12 cellular contexts compared by ENCODE assay signal in genomic region chr6:52990342-52990741, GRCh38. TPM values are rescaled to one million over a fixed set of nuclear protein-coding genes. Genes with fewer than 3 reads are reported as not detected.
DNase-seq lines count a peak whose midpoint lies in the region; ATAC-seq, FAIRE-seq and TF ChIP-seq lines count a peak whose summit lies in the region.
"Had no signal": no experiment of that assay in that cellular context is flagged by ENCODE, and none has a peak within 500 bp of the region (broad histone marks: within the 10 kb centered on the region; RNA-seq: fewer than 3 reads in every experiment).

No MANE protein-coding gene starts in this region.

- H4K8ac ChIP-seq in IMR-90 (ENCODE audit: low read depth in 2 of 2, low read length in 2 of 2), result no peak overlapping the region

- no peak overlapping the region for H3K56ac ChIP-seq in IMR-90 (ENCODE audit: extremely low read depth, insufficient read depth, low read length)

- H4K20me1 ChIP-seq in IMR-90 (ENCODE audit: insufficient read depth, low read length), result no peaks in the 10 kb centered on the region
- H4K20me1 ChIP-seq in mammary epithelial cell (ENCODE audit: insufficient read depth, low read length), result no peaks in the 10 kb centered on the region

- no peak overlapping the region for H3K23ac ChIP-seq in IMR-90 (ENCODE audit: low read depth, low read length)

- TF ChIP-seq CTCF in IMR-90 (conservative IDR thresholded peaks at IDR 0.05; ENCODE audit: low read depth, low read length) (no peak), mammary epithelial cell (conservative IDR thresholded peaks at IDR 0.05 in 1 of 2, IDR thresholded peaks at IDR 0.05 in 1 of 2; ENCODE audit: extremely low read depth in 1 of 2, insufficient read depth in 1 of 2, low read depth in 1 of 2, low read length in 2 of 2) (no peak)

- H3K4me3 ChIP-seq in IMR-90 (ENCODE audit: insufficient read depth, low read depth, low read length) (no peak overlapping the region), mammary epithelial cell (replicated peaks in 1 of 3; ENCODE audit: insufficient read depth in 1 of 3, low read depth in 2 of 3, low read length in 3 of 3) (no peak overlapping the region), small intestine (ENCODE audit: low read depth in 1 of 2, low read length in 2 of 2) (no peak overlapping the region)
- H3K4me3 ChIP-seq: right lobe of liver had no signal

- H2BK15ac ChIP-seq in IMR-90 (ENCODE audit: low read depth, low read length), result 0 out of 3 replicates have a peak overlapping the region, but pooled peaks have one; percentile 1

- no peak overlapping the region for H3K9ac ChIP-seq in IMR-90 (ENCODE audit: low read depth, low read length)
- H3K9ac ChIP-seq in mammary epithelial cell (ENCODE audit: insufficient read depth, low read length), result no peak overlapping the region

- H2BK20ac ChIP-seq in IMR-90 (ENCODE audit: low read depth, low read length), result 0 out of 2 replicates have a peak overlapping the region, but pooled peaks have one; percentile 3

- H3K27me3 ChIP-seq in IMR-90 (ENCODE audit: control insufficient read depth, insufficient read depth, low read length), result no peaks in the 10 kb centered on the region
- no peaks in the 10 kb centered on the region for H3K27me3 ChIP-seq in mammary epithelial cell (ENCODE audit: insufficient read depth, low read length)
- no peaks in the 10 kb centered on the region for H3K27me3 ChIP-seq in small intestine (ENCODE audit: control insufficient read depth in 2 of 2, insufficient read depth in 2 of 2, low read length in 2 of 2)
- H3K27me3 ChIP-seq: right lobe of liver had no signal

- DNase-seq in activated CD8-positive, alpha-beta memory T cell treated with anti-CD3 and anti-CD28 coated beads, Interleukin-2, amount 50 U/mL, for 48 hours, result peak; percentile 58
- no peak for DNase-seq in activated CD8-positive, alpha-beta memory T cell treated with anti-CD3 and anti-CD28 coated beads, Interleukin-2, amount 50 U/mL, for 4 hours
- DNase-seq in IMR-90, result peak; percentile 61
- DNase-seq in mammary epithelial cell, result peak; percentile 68
- DNase-seq in small intestine, result peak; percentile 11
- no peak for DNase-seq in NCI-H526 (lab: John Stamatoyannopoulos, UW)
- no peak for DNase-seq in mesenteric fat pad (ENCODE audit: low spot score)
- DNase-seq: AML-193, immature natural killer cell, MM.1S, right lobe of liver had no signal

- CTCF ChIA-PET in IMR-90 (lab: Yijun Ruan, JAX) (no interaction called here), mammary epithelial cell (lab: Charles Lee; ENCODE audit: low non-redundant PET) (no interaction called here)

- H2AFZ ChIP-seq in IMR-90 (replicated peaks; ENCODE audit: low read length, poor library complexity) (peak overlapping the region; percentile 45), mammary epithelial cell (ENCODE audit: low read depth, low read length) (no peak overlapping the region)

- ATAC-seq in IMR-90 (ENCODE audit: low read depth) (no peak), HG03520 (IDR thresholded peaks at IDR 0.05; ENCODE audit: unreplicated experiment) (no peak)
- ATAC-seq: right lobe of liver had no signal

- POLR2A ChIA-PET in IMR-90 (lab: Charles Lee; ENCODE audit: unreplicated experiment), result no interaction called here

- no peak overlapping the region for H3K4ac ChIP-seq in IMR-90 (ENCODE audit: low read depth, low read length)

- no peak overlapping the region for H4K91ac ChIP-seq in IMR-90 (ENCODE audit: insufficient read depth, low read depth, low read length)

- dilution Hi-C loops in IMR-90 (cut with HindIII; ENCODE audit: low sequenced_read_pairs, unreplicated experiment) (no loop called here), mammary epithelial cell (cut with HindIII; ENCODE audit: low sequenced_read_pairs) (no loop called here)

- H3K14ac ChIP-seq in IMR-90 (replicated peaks; ENCODE audit: low read depth, low read length), result no peak overlapping the region

- no TSS peak for BruUV-seq in IMR-90 (replicated peaks; lab: Mats Ljungman, UMichigan)
- no TSS peak for BruUV-seq in mammary epithelial cell (replicated peaks; lab: Mats Ljungman, UMichigan)

- no peak overlapping the region for H2AK9ac ChIP-seq in IMR-90 (replicated peaks; ENCODE audit: low read depth, low read length, poor library complexity)

- H3K79me1 ChIP-seq in IMR-90 (ENCODE audit: low read depth in 1 of 2, low read length in 2 of 2), result peaks cover 6 to 19% of the 10 kb centered on the region in 2 experiments; a peak in 2 of 4 replicates

- H2BK120ac ChIP-seq in IMR-90 (ENCODE audit: low read depth, low read length), result no peak overlapping the region

- H3K27ac ChIP-seq in IMR-90 (ENCODE audit: insufficient read depth, low read length) (no peak overlapping the region), mammary epithelial cell (ENCODE audit: insufficient read depth, low read depth, low read length) (peak overlapping the region; percentile 15), small intestine (ENCODE audit: low read depth in 1 of 2, low read length in 1 of 2) (no peak overlapping the region)
- H3K27ac ChIP-seq: right lobe of liver had no signal

- no peak for FAIRE-seq in small intestine (lab: Jason Lieb, UNC)

- no peak overlapping the region for H4K5ac ChIP-seq in IMR-90 (ENCODE audit: low read depth, low read length)

- H2AK5ac ChIP-seq in IMR-90 (ENCODE audit: low read depth, low read length), result peak overlapping the region; percentile 11; the same call in 1 of the 2 replicates

- H3K4me1 ChIP-seq in IMR-90 (ENCODE audit: control insufficient read depth, insufficient read depth, low read length) (peaks cover 8% of the 10 kb centered on the region), mammary epithelial cell (ENCODE audit: insufficient read depth, low read length) (peaks cover 22% of the 10 kb centered on the region), small intestine (ENCODE audit: control insufficient read depth in 2 of 2, insufficient read depth in 1 of 2, low read depth in 1 of 2, low read length in 1 of 2) (no peaks in the 10 kb centered on the region)

- H3K36me3 ChIP-seq in IMR-90 (ENCODE audit: control insufficient read depth, insufficient read depth, low read length) (peaks cover 7% of the 10 kb centered on the region), mammary epithelial cell (ENCODE audit: insufficient read depth, low read length) (no peaks in the 10 kb centered on the region), small intestine (ENCODE audit: control insufficient read depth in 2 of 2, insufficient read depth in 2 of 2, low read length in 2 of 2) (no peaks in the 10 kb centered on the region)
- H3K36me3 ChIP-seq: right lobe of liver had no signal

- intact Hi-C loops in IMR-90 (cut with micrococcal nuclease) (loop anchor here (5.0 kb wide), 1 partner anchor 173 kb away; no protein-coding TSS in a partner anchor), mammary epithelial cell (cut with micrococcal nuclease) (loop anchor here (10.0 kb wide), 1 partner anchor 266 kb away; no protein-coding TSS in a partner anchor)

- H2BK5ac ChIP-seq in IMR-90 (ENCODE audit: low read depth, low read length, poor library complexity, severe bottlenecking), result no peak overlapping the region

- H3K4me2 ChIP-seq in IMR-90 (ENCODE audit: low read depth, low read length), result no peak overlapping the region
- peak overlapping the region; percentile 11 for H3K4me2 ChIP-seq in mammary epithelial cell (ENCODE audit: insufficient read depth, low read depth, low read length)

- no CpG with 5 or more reads among the region's 2 CpGs for WGBS in IMR-90 (ENCODE audit: extremely low coverage in 2 of 2, insufficient read length in 1 of 2), 2 experiments
- WGBS in mammary epithelial cell (ENCODE audit: low coverage, missing lambda C conversion rate), result 93% methylated on average over 2 of the region's 2 CpGs
- 47 to 77% (median 76%) methylated on average over 2 of the region's 2 CpGs for WGBS in small intestine, 3 donors

- in situ Hi-C loops in IMR-90 (cut with MboI; ENCODE audit: low sequenced_read_pairs), result loop anchor here (5.0 kb wide), 1 partner anchor 583 kb away; no protein-coding TSS in a partner anchor
- in situ Hi-C loops in mammary epithelial cell (cut with MboI; ENCODE audit: low sequenced_read_pairs in 2 of 2), result loop anchor here in 1 of 2 donors (5.0 kb wide), 1 partner anchor 108 kb away; no protein-coding TSS in a partner anchor

- no peak for TF ChIP-seq RAD21 in IMR-90 (IDR thresholded peaks at IDR 0.05; ENCODE audit: low read length)

- no peaks in the 10 kb centered on the region for H3K79me2 ChIP-seq in mammary epithelial cell (ENCODE audit: insufficient read depth, low read length)

- H3K18ac ChIP-seq in IMR-90 (ENCODE audit: low read depth, low read length), result no peak overlapping the region

- peaks cover 6% of the 10 kb centered on the region for H3K9me1 ChIP-seq in IMR-90 (ENCODE audit: insufficient read depth, low read length)

- H3K9me3 ChIP-seq in IMR-90 (ENCODE audit: control insufficient read depth, insufficient read depth, low read length) (no peaks in the 10 kb centered on the region), mammary epithelial cell (replicated peaks; ENCODE audit: insufficient read depth, low read length) (no peaks in the 10 kb centered on the region), small intestine (ENCODE audit: control insufficient read depth, low read depth) (no peaks in the 10 kb centered on the region)
- H3K9me3 ChIP-seq: right lobe of liver had no signal

- no peak for TF ChIP-seq POLR2A in IMR-90 (IDR thresholded peaks at IDR 0.05; ENCODE audit: low read depth, low read length)

TF ChIP-seq in IMR-90, 13 proteins besides CTCF, POLR2A, EP300 and RAD21:
- TF ChIP-seq RFX5 (IDR thresholded peaks at IDR 0.05; ENCODE audit: low read depth, low read length) (no peak), FOS (IDR thresholded peaks at IDR 0.05; ENCODE audit: low read depth, low read length) (peak; percentile 38; the same call in 1 of the 2 replicates)

RNA-seq across cellular contexts. Expression of gene GSTA4, which starts 4.7 kb away (rescaled TPM):
- total RNA-seq in IMR-90 (2012; rRNA removed) (26.9 and 35.8 TPM in 2 replicates), mammary epithelial cell (10 to 100 TPM in 1 of 2 donors, 1 to 10 TPM in 1; 8.3 to 12.2 TPM), mesenteric fat pad (20.4 TPM)
- polyA plus RNA-seq in IMR-90 (2012; rRNA removed) (29.6 and 35.6 TPM in 2 replicates), mammary epithelial cell (6.9 TPM), small intestine (10 to 100 TPM; 11.3 to 24.2 (median 20.9) TPM)
- polyA plus RNA-seq in IMR-90 (2012; cell fraction: cytosol; rRNA removed), result 7.6 and 12.7 TPM in 2 replicates
- polyA plus RNA-seq in IMR-90 (2012; cell fraction: nucleus; rRNA removed; ENCODE audit: low replicate concordance), result 4.2 and 41.9 TPM in 2 replicates
- 6.1 TPM for polyA minus RNA-seq in mammary epithelial cell

Comparison
In these comparisons a context has a peak if more than half of its experiments do, and no peak if none do; other contexts are left out.
1. DNase-seq: peak in activated CD8-positive, alpha-beta memory T cell treated with anti-CD3 and anti-CD28 coated beads, Interleukin-2, amount 50 U/mL, for 48 hours (single experiment), IMR-90 (single experiment), mammary epithelial cell (single experiment) and small intestine (single experiment); none in activated CD8-positive, alpha-beta memory T cell treated with anti-CD3 and anti-CD28 coated beads, Interleukin-2, amount 50 U/mL, for 4 hours (single experiment), NCI-H526 (0 of 2) and mesenteric fat pad (single experiment).